ENCODE assay signal across 28 cellular contexts in genomic region chr1:64569376-64569775, GRCh38.
DNase-seq lines count a peak whose midpoint lies in the region; ATAC-seq lines count a peak whose summit lies in the region.
"Had no signal": no experiment of that assay in that cellular context is flagged by ENCODE, and none has a peak within 500 bp of the region (broad histone marks: within the 10 kb centered on the region; RNA-seq: fewer than 3 reads in every experiment).

No MANE protein-coding gene starts in this region.

- H3K9me3 Mint-ChIP-seq in naive thymus-derived CD4-positive, alpha-beta T cell: no peaks in the 10 kb centered on the region
- H3K9me3 Mint-ChIP-seq: activated CD8-positive, alpha-beta T cell treated with anti-CD3 and anti-CD28 coated beads for 36 hours; CD8-positive, alpha-beta T cell; stimulated activated naive CD8-positive, alpha-beta T cell treated with anti-CD3 and anti-CD28 coated beads, Interleukin-15, amount 100 ng/mL, for 72 hours had no signal

- H3K36me3 ChIP-seq in naive thymus-derived CD4-positive, alpha-beta T cell (ENCODE audit: control insufficient read depth in 2 of 3, insufficient read depth in 3 of 3, low read length in 3 of 3): no peaks in the 10 kb centered on the region
- H3K36me3 ChIP-seq: HAP-1, neural progenitor cell, sigmoid colon, thyroid gland had no signal

- no peaks in the 10 kb centered on the region for H3K4me1 ChIP-seq in naive thymus-derived CD4-positive, alpha-beta T cell (ENCODE audit: control insufficient read depth in 2 of 2, insufficient read depth in 2 of 2, low read length in 2 of 2)
- H3K4me1 ChIP-seq: body of pancreas had no signal

- H3K27me3 ChIP-seq in naive thymus-derived CD4-positive, alpha-beta T cell (ENCODE audit: control insufficient read depth in 2 of 2, insufficient read depth in 2 of 2, low read length in 2 of 2): no peaks in the 10 kb centered on the region
- H3K27me3 ChIP-seq: body of pancreas, neural progenitor cell, sigmoid colon, thyroid gland had no signal

- CTCF ChIA-PET in naive thymus-derived CD4-positive, alpha-beta T cell (lab: Charles Lee): no interaction called here

- H3K4me1 Mint-ChIP-seq in naive thymus-derived CD4-positive, alpha-beta T cell: peaks cover 0 to 9% (median 0%) of the 10 kb centered on the region in 7 donors
- H3K4me1 Mint-ChIP-seq: stimulated activated naive CD8-positive, alpha-beta T cell treated with anti-CD3 and anti-CD28 coated beads, Interleukin-15, amount 100 ng/mL, for 72 hours had no signal

- H3K4me3 ChIP-seq in naive thymus-derived CD4-positive, alpha-beta T cell (ENCODE audit: low read length): no peak overlapping the region
- H3K4me3 ChIP-seq: body of pancreas, HAP-1, neural progenitor cell, sigmoid colon, thyroid gland had no signal

- DNase-seq in SIG-M5 treated with dmso at 0.1 percent for 504 hours (lab: John Stamatoyannopoulos, UW; ENCODE audit: unreplicated experiment) (peak; percentile 29), SIG-M5 (lab: John Stamatoyannopoulos, UW) (no peak), UCSD-AML1 (lab: John Stamatoyannopoulos, UW; ENCODE audit: unreplicated experiment) (peak; percentile 9), iris pigment epithelial cell (ENCODE audit: low read depth) (peak; percentile 18), NCI-H345 treated with DMSO at 0.1 percent for 48 hours (lab: John Stamatoyannopoulos, UW; ENCODE audit: unreplicated experiment) (no peak), HT-29 (ENCODE audit: low spot score) (no peak), T1000 (lab: John Stamatoyannopoulos, UW) (no peak)
- DNase-seq in naive thymus-derived CD4-positive, alpha-beta T cell: no peak
- DNase-seq: 8988T; activated CD4-positive, alpha-beta T cell treated with anti-CD3 and anti-CD28 coated beads for 1 hour; activated CD8-positive, alpha-beta T cell treated with anti-CD3 and anti-CD28 coated beads for 36 hours; activated effector memory CD4-positive, alpha-beta T cell treated with Interleukin-2 at 50 U/mL for 16 hours; body of pancreas; CD8-positive, alpha-beta T cell; DMS53; effector CD8-positive, alpha-beta T cell; hypothalamus; islet precursor cell; Karpas-422; NCI-H1092; NCI-H187 treated with DMSO at 0.1 percent for 48 hours; NCI-H69; sigmoid colon; stimulated activated naive CD8-positive, alpha-beta T cell treated with anti-CD3 and anti-CD28 coated beads, Interleukin-15, amount 100 ng/mL, for 72 hours; thyroid gland had no signal

- no peak overlapping the region for H3K27ac Mint-ChIP-seq in naive thymus-derived CD4-positive, alpha-beta T cell
- H3K27ac Mint-ChIP-seq: activated CD8-positive, alpha-beta T cell treated with anti-CD3 and anti-CD28 coated beads for 36 hours; CD8-positive, alpha-beta T cell; neural progenitor cell; stimulated activated naive CD8-positive, alpha-beta T cell treated with anti-CD3 and anti-CD28 coated beads, Interleukin-15, amount 100 ng/mL, for 72 hours had no signal

- peaks cover 0 to 18% (median 3%) of the 10 kb centered on the region in 5 donors for H3K36me3 Mint-ChIP-seq in naive thymus-derived CD4-positive, alpha-beta T cell
- H3K36me3 Mint-ChIP-seq: CD8-positive, alpha-beta T cell had no signal

- no peaks in the 10 kb centered on the region for H3K9me3 ChIP-seq in naive thymus-derived CD4-positive, alpha-beta T cell (ENCODE audit: control insufficient read depth in 2 of 3, low read length in 3 of 3)
- H3K9me3 ChIP-seq: body of pancreas, HAP-1, sigmoid colon, thyroid gland had no signal

- no peak overlapping the region for H3K27ac ChIP-seq in naive thymus-derived CD4-positive, alpha-beta T cell (ENCODE audit: low read depth, low read length)
- H3K27ac ChIP-seq: body of pancreas, neural progenitor cell, sigmoid colon, thyroid gland had no signal

- ATAC-seq in naive thymus-derived CD4-positive, alpha-beta T cell: no peak
- ATAC-seq: activated CD8-positive, alpha-beta T cell treated with anti-CD3 and anti-CD28 coated beads for 36 hours; body of pancreas; CD8-positive, alpha-beta T cell; esophagus mucosa; stimulated activated naive CD8-positive, alpha-beta T cell treated with anti-CD3 and anti-CD28 coated beads, Interleukin-15, amount 100 ng/mL, for 72 hours had no signal

- peaks cover 0 to 9% (median 0%) of the 10 kb centered on the region in 5 donors for H3K27me3 Mint-ChIP-seq in naive thymus-derived CD4-positive, alpha-beta T cell
- H3K27me3 Mint-ChIP-seq: activated CD8-positive, alpha-beta T cell treated with anti-CD3 and anti-CD28 coated beads for 36 hours; stimulated activated naive CD8-positive, alpha-beta T cell treated with anti-CD3 and anti-CD28 coated beads, Interleukin-15, amount 100 ng/mL, for 72 hours had no signal

- intact Hi-C loops in naive thymus-derived CD4-positive, alpha-beta T cell (cut with micrococcal nuclease): no loop called here

- no peak overlapping the region for H3K4me3 Mint-ChIP-seq in naive thymus-derived CD4-positive, alpha-beta T cell
- H3K4me3 Mint-ChIP-seq: activated CD8-positive, alpha-beta T cell treated with anti-CD3 and anti-CD28 coated beads for 36 hours; CD8-positive, alpha-beta T cell; neural progenitor cell; stimulated activated naive CD8-positive, alpha-beta T cell treated with anti-CD3 and anti-CD28 coated beads, Interleukin-15, amount 100 ng/mL, for 72 hours had no signal

- POLR2A ChIA-PET in naive thymus-derived CD4-positive, alpha-beta T cell (lab: Charles Lee): no interaction called here

Comparison
In these comparisons a context has a peak if more than half of its experiments do, and no peak if none do; other contexts are left out.
1. DNase-seq: peak in SIG-M5 treated with dmso at 0.1 percent for 504 hours (single experiment), UCSD-AML1 (single experiment) and iris pigment epithelial cell (single experiment); none in SIG-M5 (single experiment), NCI-H345 treated with DMSO at 0.1 percent for 48 hours (single experiment), HT-29 (single experiment), T1000 (single experiment) and naive thymus-derived CD4-positive, alpha-beta T cell (0 of 9).